Comparison of ENCODE assay signal across 25 cellular contexts in the genomic region with DNA sequence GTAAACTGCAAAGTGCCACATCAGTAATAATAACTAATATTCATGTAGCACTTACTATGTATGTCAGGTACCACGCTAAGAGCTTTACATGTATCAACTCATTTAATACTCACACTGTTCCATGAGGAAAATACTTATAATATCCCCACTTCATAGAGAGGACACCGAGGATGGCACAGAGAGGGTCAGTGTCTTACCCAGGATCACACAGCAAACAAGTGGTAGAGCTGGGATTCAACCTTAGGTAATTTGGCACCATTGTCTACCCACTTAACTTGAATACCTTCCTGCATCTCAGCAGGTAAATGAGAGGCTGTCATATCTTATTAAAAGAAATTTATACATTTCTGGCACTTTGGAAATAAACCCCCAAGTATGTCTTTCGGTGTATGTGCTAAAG.
"Had no signal": no experiment of that assay in that cellular context is flagged by ENCODE, and none has a peak within 500 bp of the region (broad histone marks: within the 10 kb centered on the region; RNA-seq: fewer than 3 reads in every experiment).

No MANE protein-coding gene starts in this region.

- DNase-seq: cortex of kidney; dorsolateral prefrontal cortex; effector CD8-positive, alpha-beta T cell; glutamatergic neuron; immature natural killer cell; left lung; lower lobe of right lung; midbrain; naive B cell; occipital lobe; pancreas; right cardiac atrium; stimulated activated CD4-positive, alpha-beta T cell treated with anti-CD3 and anti-CD28 coated beads, Interleukin-4, amount 100 ng/mL, for 1 hour; stimulated activated naive B cell treated with anti-CD40 and anti-IgM and Interleukin-4, amounts not matched to agents 10 μg/mL and 1 μg/mL and 100 μg/mL, for 72 hours; stimulated activated naive CD8-positive, alpha-beta T cell treated with anti-CD3 and anti-CD28 coated beads, Interleukin-15, amount 100 ng/mL, for 72 hours; testis; trophoblast cell; uterus had no signal

- H3K27me3 ChIP-seq: dorsolateral prefrontal cortex, esophagus muscularis mucosa, gastroesophageal sphincter, left lung, pancreas, testis, uterus had no signal

- H3K4me1 ChIP-seq: gastroesophageal sphincter, lower lobe of right lung, pancreas, testis, uterus had no signal

- FAIRE-seq: keratinocyte, pancreas had no signal

- H3K4me3 ChIP-seq: dorsolateral prefrontal cortex, esophagus muscularis mucosa, gastroesophageal sphincter, left lung, lower lobe of right lung, pancreas, testis, uterus had no signal

- H3K9me3 ChIP-seq: esophagus muscularis mucosa, gastroesophageal sphincter, left lung, lower lobe of right lung, pancreas, testis, uterus had no signal

- H3K9me3 Mint-ChIP-seq: immature natural killer cell; memory B cell; naive B cell; nephron; stimulated activated naive B cell treated with anti-CD40 and anti-IgM and Interleukin-4, amounts not matched to agents 10 μg/mL and 1 μg/mL and 100 μg/mL, for 72 hours; stimulated activated naive CD8-positive, alpha-beta T cell treated with anti-CD3 and anti-CD28 coated beads, Interleukin-15, amount 100 ng/mL, for 72 hours had no signal

- H3K27ac Mint-ChIP-seq: immature natural killer cell; memory B cell; naive B cell; nephron; progenitor cell of endocrine pancreas; stimulated activated naive B cell treated with anti-CD40 and anti-IgM and Interleukin-4, amounts not matched to agents 10 μg/mL and 1 μg/mL and 100 μg/mL, for 72 hours had no signal

- H3K4me3 Mint-ChIP-seq: immature natural killer cell; memory B cell; nephron; stimulated activated naive B cell treated with anti-CD40 and anti-IgM and Interleukin-4, amounts not matched to agents 10 μg/mL and 1 μg/mL and 100 μg/mL, for 72 hours; stimulated activated naive CD8-positive, alpha-beta T cell treated with anti-CD3 and anti-CD28 coated beads, Interleukin-15, amount 100 ng/mL, for 72 hours had no signal

- H3K36me3 ChIP-seq: uterus had no signal

- ATAC-seq: gastroesophageal sphincter; left lung; lower lobe of right lung; pancreas; stimulated activated naive B cell treated with anti-CD40 and anti-IgM and Interleukin-4, amounts not matched to agents 10 μg/mL and 1 μg/mL and 100 μg/mL, for 72 hours; stimulated activated naive CD8-positive, alpha-beta T cell treated with anti-CD3 and anti-CD28 coated beads, Interleukin-15, amount 100 ng/mL, for 72 hours had no signal

- H3K27me3 Mint-ChIP-seq: memory B cell; naive B cell; progenitor cell of endocrine pancreas; stimulated activated naive B cell treated with anti-CD40 and anti-IgM and Interleukin-4, amounts not matched to agents 10 μg/mL and 1 μg/mL and 100 μg/mL, for 72 hours; stimulated activated naive CD8-positive, alpha-beta T cell treated with anti-CD3 and anti-CD28 coated beads, Interleukin-15, amount 100 ng/mL, for 72 hours had no signal

- H3K27ac ChIP-seq: dorsolateral prefrontal cortex, epithelial cell of prostate, esophagus muscularis mucosa, gastroesophageal sphincter, left lung, lower lobe of right lung, pancreas, testis, uterus had no signal
